In genomic region chr7:30807941-30808340, GRCh38 we compare ENCODE assay signal across 3 cellular contexts. TPM values are rescaled to one million over a fixed set of nuclear protein-coding genes. Genes with fewer than 3 reads are reported as not detected.
"Had no signal": no experiment of that assay in that cellular context is flagged by ENCODE, and none has a peak within 500 bp of the region (broad histone marks: within the 10 kb centered on the region; RNA-seq: fewer than 3 reads in every experiment).

No MANE protein-coding gene starts in this region.

RNA-seq across cellular contexts. Expression of gene INMT, which starts 56.0 kb away (rescaled TPM):
- total RNA-seq: activated CD4-positive, alpha-beta memory T cell treated with anti-CD3 and anti-CD28 coated beads for 36 hours; activated CD8-positive, alpha-beta memory T cell treated with anti-CD3 and anti-CD28 coated beads for 36 hours; activated CD8-positive, alpha-beta T cell treated with anti-CD3 and anti-CD28 coated beads for 36 hours had no signal
